Comparison of ENCODE assay signal across 2 cellular contexts in genomic region chr4:147834480-147834879, GRCh38.
TF ChIP-seq lines count a peak whose summit lies in the region.

No MANE protein-coding gene starts in this region.

TF ChIP-seq in GM23338, 12 proteins besides CTCF, POLR2A, EP300 and RAD21:
- TF ChIP-seq EZH2phosphoT487 (IDR thresholded peaks at IDR 0.05; ENCODE audit: unreplicated experiment) (no peak), JUNB (IDR thresholded peaks at IDR 0.05; ENCODE audit: unreplicated experiment) (no peak), POLR2AphosphoS5 (IDR thresholded peaks at IDR 0.05; ENCODE audit: low read depth) (no peak)

TF ChIP-seq in WTC11, 78 proteins besides CTCF, POLR2A, EP300 and RAD21:
- TF ChIP-seq, protein P1, sequence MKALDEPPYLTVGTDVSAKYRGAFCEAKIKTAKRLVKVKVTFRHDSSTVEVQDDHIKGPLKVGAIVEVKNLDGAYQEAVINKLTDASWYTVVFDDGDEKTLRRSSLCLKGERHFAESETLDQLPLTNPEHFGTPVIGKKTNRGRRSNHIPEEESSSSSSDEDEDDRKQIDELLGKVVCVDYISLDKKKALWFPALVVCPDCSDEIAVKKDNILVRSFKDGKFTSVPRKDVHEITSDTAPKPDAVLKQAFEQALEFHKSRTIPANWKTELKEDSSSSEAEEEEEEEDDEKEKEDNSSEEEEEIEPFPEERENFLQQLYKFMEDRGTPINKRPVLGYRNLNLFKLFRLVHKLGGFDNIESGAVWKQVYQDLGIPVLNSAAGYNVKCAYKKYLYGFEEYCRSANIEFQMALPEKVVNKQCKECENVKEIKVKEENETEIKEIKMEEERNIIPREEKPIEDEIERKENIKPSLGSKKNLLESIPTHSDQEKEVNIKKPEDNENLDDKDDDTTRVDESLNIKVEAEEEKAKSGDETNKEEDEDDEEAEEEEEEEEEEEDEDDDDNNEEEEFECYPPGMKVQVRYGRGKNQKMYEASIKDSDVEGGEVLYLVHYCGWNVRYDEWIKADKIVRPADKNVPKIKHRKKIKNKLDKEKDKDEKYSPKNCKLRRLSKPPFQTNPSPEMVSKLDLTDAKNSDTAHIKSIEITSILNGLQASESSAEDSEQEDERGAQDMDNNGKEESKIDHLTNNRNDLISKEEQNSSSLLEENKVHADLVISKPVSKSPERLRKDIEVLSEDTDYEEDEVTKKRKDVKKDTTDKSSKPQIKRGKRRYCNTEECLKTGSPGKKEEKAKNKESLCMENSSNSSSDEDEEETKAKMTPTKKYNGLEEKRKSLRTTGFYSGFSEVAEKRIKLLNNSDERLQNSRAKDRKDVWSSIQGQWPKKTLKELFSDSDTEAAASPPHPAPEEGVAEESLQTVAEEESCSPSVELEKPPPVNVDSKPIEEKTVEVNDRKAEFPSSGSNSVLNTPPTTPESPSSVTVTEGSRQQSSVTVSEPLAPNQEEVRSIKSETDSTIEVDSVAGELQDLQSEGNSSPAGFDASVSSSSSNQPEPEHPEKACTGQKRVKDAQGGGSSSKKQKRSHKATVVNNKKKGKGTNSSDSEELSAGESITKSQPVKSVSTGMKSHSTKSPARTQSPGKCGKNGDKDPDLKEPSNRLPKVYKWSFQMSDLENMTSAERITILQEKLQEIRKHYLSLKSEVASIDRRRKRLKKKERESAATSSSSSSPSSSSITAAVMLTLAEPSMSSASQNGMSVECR (CRISPR knock-in tag; IDR thresholded peaks at IDR 0.05; ENCODE audit: borderline replicate concordance) = no peak
- TF ChIP-seq ZBTB43 (CRISPR knock-in tag; IDR thresholded peaks at IDR 0.05) (no peak), ZNF232 (CRISPR knock-in tag; IDR thresholded peaks at IDR 0.05) (no peak), SP1 (CRISPR knock-in tag; conservative IDR thresholded peaks at IDR 0.05) (no peak), FOXK1 (CRISPR knock-in tag; IDR thresholded peaks at IDR 0.05) (no peak), GABPB1 (CRISPR knock-in tag; IDR thresholded peaks at IDR 0.05) (no peak), TEAD1 (CRISPR knock-in tag; IDR thresholded peaks at IDR 0.05) (no peak), IRF1 (CRISPR knock-in tag; IDR thresholded peaks at IDR 0.05) (no peak), ZNF121 (CRISPR knock-in tag; IDR thresholded peaks at IDR 0.05) (no peak), NFYB (CRISPR knock-in tag; conservative IDR thresholded peaks at IDR 0.05; ENCODE audit: low read depth) (no peak), CREB1 (CRISPR knock-in tag; IDR thresholded peaks at IDR 0.05) (no peak), HMGA2 (CRISPR knock-in tag; IDR thresholded peaks at IDR 0.05) (no peak), PREB (CRISPR knock-in tag; IDR thresholded peaks at IDR 0.05; ENCODE audit: borderline replicate concordance) (no peak), IRF2 (CRISPR knock-in tag; IDR thresholded peaks at IDR 0.05; ENCODE audit: borderline replicate concordance, low read depth) (no peak), ZNF317 (CRISPR knock-in tag; IDR thresholded peaks at IDR 0.05; ENCODE audit: borderline replicate concordance, low read depth) (no peak), ZNF671 (CRISPR knock-in tag; IDR thresholded peaks at IDR 0.05) (no peak), SMAD3 (CRISPR knock-in tag; IDR thresholded peaks at IDR 0.05; ENCODE audit: borderline replicate concordance) (no peak), JAZF1 (CRISPR knock-in tag; IDR thresholded peaks at IDR 0.05) (no peak)
- TF ChIP-seq, protein P2, sequence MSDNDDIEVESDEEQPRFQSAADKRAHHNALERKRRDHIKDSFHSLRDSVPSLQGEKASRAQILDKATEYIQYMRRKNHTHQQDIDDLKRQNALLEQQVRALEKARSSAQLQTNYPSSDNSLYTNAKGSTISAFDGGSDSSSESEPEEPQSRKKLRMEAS (CRISPR knock-in tag; IDR thresholded peaks at IDR 0.05) = no peak
- TF ChIP-seq, protein P3, sequence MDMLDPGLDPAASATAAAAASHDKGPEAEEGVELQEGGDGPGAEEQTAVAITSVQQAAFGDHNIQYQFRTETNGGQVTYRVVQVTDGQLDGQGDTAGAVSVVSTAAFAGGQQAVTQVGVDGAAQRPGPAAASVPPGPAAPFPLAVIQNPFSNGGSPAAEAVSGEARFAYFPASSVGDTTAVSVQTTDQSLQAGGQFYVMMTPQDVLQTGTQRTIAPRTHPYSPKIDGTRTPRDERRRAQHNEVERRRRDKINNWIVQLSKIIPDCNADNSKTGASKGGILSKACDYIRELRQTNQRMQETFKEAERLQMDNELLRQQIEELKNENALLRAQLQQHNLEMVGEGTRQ (CRISPR knock-in tag; IDR thresholded peaks at IDR 0.05) = no peak
